1 cellular context compared by ENCODE assay signal in genomic region chr3:16467368-16467767, GRCh38.
TF ChIP-seq lines count a peak whose summit lies in the region.

No MANE protein-coding gene starts in this region.

TF ChIP-seq in SK-N-SH, 30 proteins besides CTCF, POLR2A, EP300 and RAD21 (continued from another document):
- no peak for TF ChIP-seq PBX3 (IDR thresholded peaks at IDR 0.05)
- TF ChIP-seq MEF2A (IDR thresholded peaks at IDR 0.05; ENCODE audit: borderline replicate concordance, low read depth): no peak
- TF ChIP-seq ZBTB33 (IDR thresholded peaks at IDR 0.05; ENCODE audit: borderline replicate concordance, low read depth): no peak
- TF ChIP-seq GABPA (IDR thresholded peaks at IDR 0.05; ENCODE audit: low read depth): no peak
- no peak for TF ChIP-seq EZH2phosphoT487 (IDR thresholded peaks at IDR 0.05; ENCODE audit: borderline replicate concordance, low read depth)
- no peak for TF ChIP-seq MAX (IDR thresholded peaks at IDR 0.05; ENCODE audit: low read depth)
- no peak for TF ChIP-seq SMC3 (IDR thresholded peaks at IDR 0.05; ENCODE audit: low read depth, low read length)
- no peak for TF ChIP-seq NFIC (IDR thresholded peaks at IDR 0.05; ENCODE audit: borderline replicate concordance)
- TF ChIP-seq ELF1 (IDR thresholded peaks at IDR 0.05): no peak
